31 cellular contexts compared by ENCODE assay signal in genomic region chr1:238621405-238621804, GRCh38.
"Had no signal": no experiment of that assay in that cellular context is flagged by ENCODE, and none has a peak within 500 bp of the region (broad histone marks: within the 10 kb centered on the region; RNA-seq: fewer than 3 reads in every experiment).

No MANE protein-coding gene starts in this region.

- H3K36me3 Mint-ChIP-seq: naive thymus-derived CD8-positive, alpha-beta T cell; stimulated activated memory B cell treated with anti-CD40 and anti-IgM and Interleukin-4, amounts not matched to agents 10 μg/mL and 1 μg/mL and 100 μg/mL, for 72 hours had no signal

- H3K9me3 ChIP-seq: left lung, lower lobe of right lung, pancreas, prostate gland, spleen, testis, thyroid gland, transverse colon, upper lobe of left lung had no signal

- H3K4me1 Mint-ChIP-seq: nephron; neural crest cell; stimulated activated memory B cell treated with anti-CD40 and anti-IgM and Interleukin-4, amounts not matched to agents 10 μg/mL and 1 μg/mL and 100 μg/mL, for 72 hours; stimulated activated naive CD8-positive, alpha-beta T cell treated with anti-CD3 and anti-CD28 coated beads, Interleukin-15, amount 100 ng/mL, for 72 hours had no signal

- H3K27me3 ChIP-seq: heart right ventricle, hepatocyte, left lung, pancreas, spleen, testis, thyroid gland, transverse colon, upper lobe of left lung had no signal

- DNase-seq: heart right ventricle; kidney glomerular epithelial cell; left cardiac atrium; left lung; lower lobe of right lung; mammary epithelial cell; mesenchymal stem cell; naive thymus-derived CD8-positive, alpha-beta T cell; nucleus accumbens; pancreas; posterior cingulate gyrus; retina; right cardiac atrium; small intestine; spleen; stimulated activated CD4-positive, alpha-beta T cell treated with anti-CD3 and anti-CD28 coated beads, Interleukin-4, amount 100 ng/mL, for 4 hours; stimulated activated CD8-positive, alpha-beta memory T cell treated with anti-CD3 and anti-CD28 coated beads, Interleukin-4, amount 100 ng/mL, for 48 hours; stimulated activated naive CD4-positive, alpha-beta T cell treated with Interleukin-2 at 50 U/mL for 16 hours; stimulated activated naive CD8-positive, alpha-beta T cell treated with anti-CD3 and anti-CD28 coated beads, Interleukin-15, amount 100 ng/mL, for 72 hours; testis; thyroid gland; transverse colon; upper lobe of left lung had no signal

- H3K36me3 ChIP-seq: heart right ventricle, left lung, lower lobe of right lung, pancreas, prostate gland, spleen, thyroid gland, transverse colon, upper lobe of left lung had no signal

- H3K4me3 ChIP-seq: heart right ventricle, hepatocyte, left lung, lower lobe of right lung, pancreas, prostate gland, spleen, testis, thyroid gland, transverse colon, upper lobe of left lung had no signal

- H2AFZ ChIP-seq: hepatocyte had no signal

- H3K4me3 Mint-ChIP-seq: naive thymus-derived CD8-positive, alpha-beta T cell; nephron; neural crest cell; stimulated activated memory B cell treated with anti-CD40 and anti-IgM and Interleukin-4, amounts not matched to agents 10 μg/mL and 1 μg/mL and 100 μg/mL, for 72 hours; stimulated activated naive CD8-positive, alpha-beta T cell treated with anti-CD3 and anti-CD28 coated beads, Interleukin-15, amount 100 ng/mL, for 72 hours had no signal

- H3K4me1 ChIP-seq: heart right ventricle, left lung, lower lobe of right lung, pancreas, prostate gland, spleen, testis, thyroid gland, transverse colon, upper lobe of left lung had no signal

- H3K27ac Mint-ChIP-seq: naive thymus-derived CD8-positive, alpha-beta T cell; nephron; stimulated activated memory B cell treated with anti-CD40 and anti-IgM and Interleukin-4, amounts not matched to agents 10 μg/mL and 1 μg/mL and 100 μg/mL, for 72 hours; stimulated activated naive CD8-positive, alpha-beta T cell treated with anti-CD3 and anti-CD28 coated beads, Interleukin-15, amount 100 ng/mL, for 72 hours had no signal

- H3K79me2 ChIP-seq: hepatocyte had no signal

- H3K27me3 Mint-ChIP-seq: naive thymus-derived CD8-positive, alpha-beta T cell; stimulated activated memory B cell treated with anti-CD40 and anti-IgM and Interleukin-4, amounts not matched to agents 10 μg/mL and 1 μg/mL and 100 μg/mL, for 72 hours; stimulated activated naive CD8-positive, alpha-beta T cell treated with anti-CD3 and anti-CD28 coated beads, Interleukin-15, amount 100 ng/mL, for 72 hours had no signal

- H3K27ac ChIP-seq: heart right ventricle, hepatocyte, left lung, lower lobe of right lung, pancreas, prostate gland, spleen, testis, thyroid gland, transverse colon, upper lobe of left lung had no signal

- FAIRE-seq: keratinocyte, pancreas, small intestine, urothelium cell line had no signal

- H3K9me3 Mint-ChIP-seq: nephron; stimulated activated memory B cell treated with anti-CD40 and anti-IgM and Interleukin-4, amounts not matched to agents 10 μg/mL and 1 μg/mL and 100 μg/mL, for 72 hours had no signal

- H3K4me2 ChIP-seq: hepatocyte had no signal

- ATAC-seq: heart right ventricle; left cardiac atrium; left lung; lower lobe of right lung; naive thymus-derived CD8-positive, alpha-beta T cell; pancreas; right cardiac atrium; sciatic nerve; stimulated activated memory B cell treated with anti-CD40 and anti-IgM and Interleukin-4, amounts not matched to agents 10 μg/mL and 1 μg/mL and 100 μg/mL, for 72 hours; stimulated activated naive CD8-positive, alpha-beta T cell treated with anti-CD3 and anti-CD28 coated beads, Interleukin-15, amount 100 ng/mL, for 72 hours had no signal
